9 cellular contexts compared by ENCODE assay signal in genomic region chr17:62626719-62627218, GRCh38. TPM values are rescaled to one million over a fixed set of nuclear protein-coding genes. Genes with fewer than 3 reads are reported as not detected.
A peak's percentile ranks its signal among the peaks of the same experiment; 100 is the strongest.
DNase-seq lines count a peak whose midpoint lies in the region; ATAC-seq, FAIRE-seq and TF ChIP-seq lines count a peak whose summit lies in the region.
"Had no signal": no experiment of that assay in that cellular context is flagged by ENCODE, and none has a peak within 500 bp of the region (broad histone marks: within the 10 kb centered on the region; RNA-seq: fewer than 3 reads in every experiment).

No MANE protein-coding gene starts in this region.

- no peaks in the 10 kb centered on the region for H3K9me3 Mint-ChIP-seq in activated CD4-positive, alpha-beta memory T cell treated with anti-CD3 and anti-CD28 coated beads for 36 hours

- POLR2A ChIA-PET in HEK293 (lab: Yijun Ruan, JAX) = no interaction called here
- POLR2A ChIA-PET in activated CD4-positive, alpha-beta memory T cell treated with anti-CD3 and anti-CD28 coated beads for 36 hours (lab: Charles Lee) = no interaction called here

- CTCF ChIA-PET in HEK293 (lab: Yijun Ruan, JAX) = no interaction called here
- CTCF ChIA-PET in activated CD4-positive, alpha-beta memory T cell treated with anti-CD3 and anti-CD28 coated beads for 36 hours (lab: Charles Lee) = no interaction called here

- H3K4me1 ChIP-seq in HEK293 (ENCODE audit: control insufficient read depth, insufficient read depth, low read length) = 0 out of 2 replicates have a peak, but pooled peaks cover 2% of the 10 kb centered on the region
- H3K4me1 ChIP-seq in cardiac muscle cell (ENCODE audit: low read depth) = peaks cover 15% of the 10 kb centered on the region
- H3K4me1 ChIP-seq in pancreas = peaks cover 0 to 5% (median 0%) of the 10 kb centered on the region in 3 donors

- peak overlapping the region; percentile 82; the same call in 1 of the 2 replicates for H3K27ac ChIP-seq in HEK293 (ENCODE audit: extremely low read depth, low read depth, low read length)
- H3K27ac ChIP-seq in cardiac muscle cell = no peak overlapping the region
- H3K27ac ChIP-seq in pancreas = peak overlapping the region in 1 of 4 donors; percentile 44
- H3K27ac ChIP-seq: neutrophil had no signal

- no peak for TF ChIP-seq CTCF in HEK293 (tag by site-specific recombination; IDR thresholded peaks at IDR 0.05)
- TF ChIP-seq CTCF in cardiac muscle cell (IDR thresholded peaks at IDR 0.05; ENCODE audit: low read depth, low read length) = no peak
- no peak for TF ChIP-seq CTCF in pancreas (IDR thresholded peaks at IDR 0.05)

- H3K27me3 Mint-ChIP-seq in activated CD4-positive, alpha-beta memory T cell treated with anti-CD3 and anti-CD28 coated beads for 36 hours = peaks cover 13% of the 10 kb centered on the region

- H3K4me3 ChIP-seq in HEK293 (ENCODE audit: low read depth, low read length) (peak overlapping the region; percentile 64), cardiac muscle cell (peak overlapping the region; percentile 44), pancreas (peak overlapping the region in 2 of 4 donors; percentile 27 to 48)

- H3K27ac Mint-ChIP-seq in activated CD4-positive, alpha-beta memory T cell treated with anti-CD3 and anti-CD28 coated beads for 36 hours = no peak overlapping the region

- peaks cover 4% of the 10 kb centered on the region for H3K36me3 Mint-ChIP-seq in activated CD4-positive, alpha-beta memory T cell treated with anti-CD3 and anti-CD28 coated beads for 36 hours

- intact Hi-C loops in activated CD4-positive, alpha-beta memory T cell treated with anti-CD3 and anti-CD28 coated beads for 36 hours (cut with micrococcal nuclease) = no loop called here
- intact Hi-C loops in pancreas (cut with DNase I) = no loop called here

- in situ Hi-C loops in ACHN (cut with HindIII; ENCODE audit: low pct_ligation_motif_present, low pct_unique_long_range_greater_than_20kb, low sequenced_read_pairs) = no loop called here

- H3K4me3 Mint-ChIP-seq in activated CD4-positive, alpha-beta memory T cell treated with anti-CD3 and anti-CD28 coated beads for 36 hours = peak overlapping the region; percentile 75

- H3K9me3 ChIP-seq in HEK293 (ENCODE audit: control insufficient read depth, insufficient read depth, low read depth, low read length) (no peaks in the 10 kb centered on the region), cardiac muscle cell (ENCODE audit: low read depth) (no peaks in the 10 kb centered on the region), pancreas (no peaks in the 10 kb centered on the region)
- H3K9me3 ChIP-seq: neutrophil had no signal

- peaks cover 15% of the 10 kb centered on the region for H3K4me1 Mint-ChIP-seq in activated CD4-positive, alpha-beta memory T cell treated with anti-CD3 and anti-CD28 coated beads for 36 hours (ENCODE audit: low read depth)

- H3K27me3 ChIP-seq in cardiac muscle cell = no peaks in the 10 kb centered on the region
- H3K27me3 ChIP-seq in pancreas = no peaks in the 10 kb centered on the region

- H3K36me3 ChIP-seq in HEK293 (ENCODE audit: control insufficient read depth in 2 of 2, insufficient read depth in 1 of 2, low read length in 2 of 2) (peaks cover 0 to 15% of the 10 kb centered on the region in 2 experiments; a peak in 1 of 3 replicates), cardiac muscle cell (peaks cover 4% of the 10 kb centered on the region), pancreas (no peaks in the 10 kb centered on the region)

- ATAC-seq in pancreas = peak in 3 of 4 donors; percentile 45 to 58 (median 52)
- ATAC-seq in GM19035 (IDR thresholded peaks at IDR 0.05; ENCODE audit: unreplicated experiment) = no peak
- no peak for ATAC-seq in GM21381 (IDR thresholded peaks at IDR 0.05; ENCODE audit: unreplicated experiment)

- 6 to 9% methylated on average over 21 of the region's 21 CpGs for WGBS in pancreas, 2 donors

- DNase-seq in ACHN (peak; percentile 54), cardiac muscle cell (ENCODE audit: low read depth in 1 of 2, low spot score in 1 of 2) (peak; percentile 63 to 93), pancreas (no peak), NCI-H1048 (lab: John Stamatoyannopoulos, UW) (no peak)
- DNase-seq in activated CD4-positive, alpha-beta memory T cell treated with anti-CD3 and anti-CD28 coated beads for 36 hours = no peak

- FAIRE-seq in pancreas (lab: Jason Lieb, UNC) = no peak

TF ChIP-seq in HEK293, 187 proteins besides CTCF, POLR2A, EP300 and RAD21 (continues in another document):
- no peak for TF ChIP-seq ZNF560 (tag by site-specific recombination; IDR thresholded peaks at IDR 0.05; ENCODE audit: borderline replicate concordance)
- TF ChIP-seq ZNF169 (tag by site-specific recombination; IDR thresholded peaks at IDR 0.05) = no peak
- 0 out of 2 replicates have a peak, but pooled peaks have one; percentile 27 for TF ChIP-seq ZBTB6 (tag by site-specific recombination; IDR thresholded peaks at IDR 0.05)
- TF ChIP-seq ZNF391 (tag by site-specific recombination; IDR thresholded peaks at IDR 0.05; ENCODE audit: borderline replicate concordance, low read depth) = no peak
- TF ChIP-seq SCRT2 (tag by site-specific recombination; IDR thresholded peaks at IDR 0.05) = peak; percentile 88
- no peak for TF ChIP-seq ZNF558 (tag by site-specific recombination; IDR thresholded peaks at IDR 0.05)
- no peak for TF ChIP-seq ZFHX2 (tag by site-specific recombination; conservative IDR thresholded peaks at IDR 0.05)
- TF ChIP-seq SCRT1 (tag by site-specific recombination; IDR thresholded peaks at IDR 0.05; ENCODE audit: borderline replicate concordance) = peak; percentile 72; the same call in 1 of the 2 replicates
- no peak for TF ChIP-seq ZNF335 (tag by site-specific recombination; conservative IDR thresholded peaks at IDR 0.05)
- TF ChIP-seq, protein P1, sequence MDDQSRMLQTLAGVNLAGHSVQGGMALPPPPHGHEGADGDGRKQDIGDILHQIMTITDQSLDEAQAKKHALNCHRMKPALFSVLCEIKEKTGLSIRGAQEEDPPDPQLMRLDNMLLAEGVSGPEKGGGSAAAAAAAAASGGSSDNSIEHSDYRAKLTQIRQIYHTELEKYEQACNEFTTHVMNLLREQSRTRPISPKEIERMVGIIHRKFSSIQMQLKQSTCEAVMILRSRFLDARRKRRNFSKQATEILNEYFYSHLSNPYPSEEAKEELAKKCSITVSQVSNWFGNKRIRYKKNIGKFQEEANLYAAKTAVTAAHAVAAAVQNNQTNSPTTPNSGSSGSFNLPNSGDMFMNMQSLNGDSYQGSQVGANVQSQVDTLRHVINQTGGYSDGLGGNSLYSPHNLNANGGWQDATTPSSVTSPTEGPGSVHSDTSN (CRISPR knock-in tag; IDR thresholded peaks at IDR 0.05) = peak; percentile 61; the same call in 1 of the 2 replicates
- TF ChIP-seq YY2 (tag by site-specific recombination; IDR thresholded peaks at IDR 0.05) = no peak
- TF ChIP-seq BCL11B (tag by site-specific recombination; IDR thresholded peaks at IDR 0.05; ENCODE audit: low read depth) = no peak
- peak; percentile 72 for TF ChIP-seq KLF9 (tag by site-specific recombination; IDR thresholded peaks at IDR 0.05; ENCODE audit: low read depth)
- no peak for TF ChIP-seq ZSCAN30 (tag by site-specific recombination; IDR thresholded peaks at IDR 0.05)
- no peak for TF ChIP-seq KLF17 (tag by site-specific recombination; IDR thresholded peaks at IDR 0.05)
- no peak for TF ChIP-seq ZBTB7A (tag by site-specific recombination; IDR thresholded peaks at IDR 0.05; ENCODE audit: low read depth)
- no peak for TF ChIP-seq ZNF843 (tag by site-specific recombination; IDR thresholded peaks at IDR 0.05)
- no peak for TF ChIP-seq ZNF571 (tag by site-specific recombination; IDR thresholded peaks at IDR 0.05)
- TF ChIP-seq ZNF366 (tag by site-specific recombination; conservative IDR thresholded peaks at IDR 0.05) = no peak
- no peak for TF ChIP-seq ZSCAN4 (tag by site-specific recombination; IDR thresholded peaks at IDR 0.05)
- TF ChIP-seq MYNN (tag by site-specific recombination; IDR thresholded peaks at IDR 0.05; ENCODE audit: borderline replicate concordance) = no peak

RNA-seq across cellular contexts. Expression of gene MRC2, which starts 0.7 kb away (rescaled TPM):
- 10 to 100 TPM; 11.2 to 12.5 TPM for total RNA-seq in activated CD4-positive, alpha-beta memory T cell treated with anti-CD3 and anti-CD28 coated beads for 36 hours
- total RNA-seq in cardiac muscle cell = 76.0 and 136 TPM in 2 replicates
- polyA plus RNA-seq in cardiac muscle cell = 53.1 and 90.3 TPM in 2 replicates
- total RNA-seq in pancreas = 10 to 100 TPM in 2 of 6 donors, 1 to 10 TPM in 4; 1.6 to 25.4 (median 5.5) TPM
- polyA plus RNA-seq in pancreas = 1 to 10 TPM; 2.9 to 6.5 TPM

Comparison
In these comparisons a context has a peak if more than half of its experiments do, and no peak if none do; other contexts are left out.
1. DNase-seq: peak in ACHN (single experiment) and cardiac muscle cell (2 of 2); none in activated CD4-positive, alpha-beta memory T cell treated with anti-CD3 and anti-CD28 coated beads for 36 hours (single experiment), pancreas (0 of 6) and NCI-H1048 (single experiment).
2. ATAC-seq: peak in pancreas (3 of 4); none in GM19035 (single experiment) and GM21381 (single experiment).